In the genomic region with DNA sequence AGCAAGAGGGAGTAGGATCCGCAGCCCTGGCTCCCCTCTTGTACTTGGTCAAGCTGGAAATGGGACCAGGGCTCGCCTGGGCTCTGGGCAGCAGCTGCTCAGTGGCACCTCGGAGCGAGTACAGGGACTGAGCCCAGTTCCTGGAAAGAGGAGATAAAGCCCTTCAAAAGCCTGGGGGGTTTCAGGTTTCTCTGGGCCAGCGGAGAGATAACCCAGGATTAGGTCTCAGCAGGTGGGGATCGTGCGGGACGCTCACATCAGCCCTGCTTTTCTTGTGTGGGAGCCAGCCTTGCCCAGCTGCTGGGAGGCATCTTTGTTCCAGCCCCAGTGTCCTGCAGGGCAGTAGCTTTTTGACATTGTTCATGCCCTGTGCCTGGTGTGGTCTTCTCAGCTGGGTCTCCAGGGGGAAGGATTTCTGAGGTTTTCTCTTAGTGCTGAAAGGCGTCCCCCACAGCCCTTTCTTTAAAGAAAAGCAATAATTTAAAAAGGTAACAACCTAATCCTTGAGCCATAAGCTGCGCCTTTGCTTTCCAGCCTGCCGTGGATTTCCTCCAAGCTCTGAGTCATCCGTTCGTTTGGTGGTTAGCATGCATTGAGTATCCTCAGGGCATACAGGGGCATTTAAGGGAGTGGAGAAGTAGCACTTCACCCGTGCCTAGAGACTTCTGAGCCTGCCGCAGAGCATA, we compare ENCODE assay signal across 9 cellular contexts. TPM values are rescaled to one million over a fixed set of nuclear protein-coding genes. Genes with fewer than 3 reads are reported as not detected.
DNase-seq lines count a peak whose midpoint lies in the region; ATAC-seq and TF ChIP-seq lines count a peak whose summit lies in the region.
"Had no signal": no experiment of that assay in that cellular context is flagged by ENCODE, and none has a peak within 500 bp of the region (broad histone marks: within the 10 kb centered on the region; RNA-seq: fewer than 3 reads in every experiment).

No MANE protein-coding gene starts in this region.

- H3K9me3 Mint-ChIP-seq in activated CD4-positive, alpha-beta T cell treated with anti-CD3 and anti-CD28 coated beads for 36 hours (ENCODE audit: low read depth), result no peaks in the 10 kb centered on the region

- H3K9me2 ChIP-seq in Karpas-422 (replicated peaks; ENCODE audit: insufficient read depth, low read length), result no peaks in the 10 kb centered on the region

- H3K27ac Mint-ChIP-seq in activated CD4-positive, alpha-beta T cell treated with anti-CD3 and anti-CD28 coated beads for 36 hours, result no peak overlapping the region
- H3K27ac Mint-ChIP-seq: CD4-positive, CD25-positive, alpha-beta regulatory T cell had no signal

- peak; percentile 51 for ATAC-seq in activated CD4-positive, alpha-beta T cell treated with anti-CD3 and anti-CD28 coated beads for 36 hours
- peak; percentile 71 for ATAC-seq in RWPE2 (ENCODE audit: low read depth)

- H3K4me2 ChIP-seq in Karpas-422 (ENCODE audit: low read depth, low read length, poor library complexity, severe bottlenecking), result no peak overlapping the region

- H3K27me3 ChIP-seq in RWPE2 (ENCODE audit: insufficient read depth, poor library complexity, severe bottlenecking), result no peaks in the 10 kb centered on the region
- no peaks in the 10 kb centered on the region for H3K27me3 ChIP-seq in neuron (ENCODE audit: insufficient read depth, low read length)
- no peaks in the 10 kb centered on the region for H3K27me3 ChIP-seq in Karpas-422 (ENCODE audit: low read length)

- TF ChIP-seq CTCF in RWPE2 (IDR thresholded peaks at IDR 0.05; ENCODE audit: poor library complexity, severe bottlenecking), result no peak
- no peak for TF ChIP-seq CTCF in fibroblast of pulmonary artery (IDR thresholded peaks at IDR 0.05; ENCODE audit: low read length, missing control alignments)

- H4K20me1 ChIP-seq in Karpas-422 (ENCODE audit: insufficient read depth, low read depth, low read length), result no peaks in the 10 kb centered on the region

- H3K4me1 ChIP-seq in RWPE2 (ENCODE audit: insufficient read depth, poor library complexity, severe bottlenecking) (peaks cover 39% of the 10 kb centered on the region), neuron (ENCODE audit: insufficient read depth, low read length) (peaks cover 14% of the 10 kb centered on the region), Karpas-422 (ENCODE audit: low read length) (no peaks in the 10 kb centered on the region)

- H3K36me3 Mint-ChIP-seq in activated CD4-positive, alpha-beta T cell treated with anti-CD3 and anti-CD28 coated beads for 36 hours (ENCODE audit: low read depth), result no peaks in the 10 kb centered on the region
- H3K36me3 Mint-ChIP-seq: CD4-positive, CD25-positive, alpha-beta regulatory T cell had no signal

- H3K27ac ChIP-seq in RWPE2 (ENCODE audit: poor library complexity, severe bottlenecking), result peak overlapping the region; percentile 95
- no peak overlapping the region for H3K27ac ChIP-seq in Karpas-422 (ENCODE audit: low read length)

- no peak overlapping the region for H3K9ac ChIP-seq in Karpas-422 (ENCODE audit: low read length)

- intact Hi-C loops in activated CD4-positive, alpha-beta T cell treated with anti-CD3 and anti-CD28 coated beads for 36 hours (cut with DNase I, micrococcal nuclease), result no loop called here

- H3K4me1 Mint-ChIP-seq in activated CD4-positive, alpha-beta T cell treated with anti-CD3 and anti-CD28 coated beads for 36 hours, result peaks cover 7% of the 10 kb centered on the region
- H3K4me1 Mint-ChIP-seq: CD4-positive, CD25-positive, alpha-beta regulatory T cell had no signal

- no peaks in the 10 kb centered on the region for H3K79me2 ChIP-seq in Karpas-422 (ENCODE audit: low read length)

- CTCF ChIA-PET in activated CD4-positive, alpha-beta T cell treated with anti-CD3 and anti-CD28 coated beads for 36 hours (lab: Charles Lee), result no interaction called here

- H3K9me3 ChIP-seq in RWPE2 (ENCODE audit: severe bottlenecking), result no peaks in the 10 kb centered on the region
- no peaks in the 10 kb centered on the region for H3K9me3 ChIP-seq in neuron (ENCODE audit: low read length)
- no peaks in the 10 kb centered on the region for H3K9me3 ChIP-seq in Karpas-422 (ENCODE audit: low read length)

- POLR2A ChIA-PET in activated CD4-positive, alpha-beta T cell treated with anti-CD3 and anti-CD28 coated beads for 36 hours (lab: Charles Lee), result no interaction called here

- 0 out of 2 replicates have a peak, but pooled peaks cover 3% of the 10 kb centered on the region for H3K36me3 ChIP-seq in RWPE2 (ENCODE audit: low read depth)
- no peaks in the 10 kb centered on the region for H3K36me3 ChIP-seq in neuron (ENCODE audit: insufficient read depth, low read length)
- no peaks in the 10 kb centered on the region for H3K36me3 ChIP-seq in Karpas-422 (ENCODE audit: insufficient read depth, low read length)

- peak overlapping the region; percentile 66 for H2AFZ ChIP-seq in neuron (ENCODE audit: low read depth, low read length)
- no peak overlapping the region for H2AFZ ChIP-seq in Karpas-422 (ENCODE audit: low read length)

- peaks cover 64% of the 10 kb centered on the region for H3K27me3 Mint-ChIP-seq in activated CD4-positive, alpha-beta T cell treated with anti-CD3 and anti-CD28 coated beads for 36 hours

- DNase-seq in activated CD4-positive, alpha-beta T cell treated with anti-CD3 and anti-CD28 coated beads for 36 hours, result peak; percentile 11
- no peak for DNase-seq in activated CD4-positive, alpha-beta T cell treated with anti-CD3 and anti-CD28 coated beads, Interleukin-2, amount 50 U/mL, for 4 hours
- DNase-seq in RWPE2 (ENCODE audit: low spot score) (peak; percentile 89), fibroblast of pulmonary artery (ENCODE audit: low read depth) (peak; percentile 81), NCI-H2227 (lab: John Stamatoyannopoulos, UW; ENCODE audit: unreplicated experiment) (no peak), Karpas-422 (no peak), NCI-H2107 treated with DMSO at 0.1 percent for 48 hours (lab: John Stamatoyannopoulos, UW; ENCODE audit: unreplicated experiment) (no peak)
- DNase-seq: CD4-positive, CD25-positive, alpha-beta regulatory T cell had no signal

- H3K4me3 ChIP-seq in RWPE2 (ENCODE audit: severe bottlenecking), result peak overlapping the region; percentile 35
- H3K4me3 ChIP-seq in fibroblast of pulmonary artery (replicated peaks; ENCODE audit: low read depth, low read length), result peak overlapping the region; percentile 40
- H3K4me3 ChIP-seq in neuron (ENCODE audit: low read length), result peak overlapping the region; percentile 44
- no peak overlapping the region for H3K4me3 ChIP-seq in Karpas-422 (ENCODE audit: low read length)

- H3K4me3 Mint-ChIP-seq in activated CD4-positive, alpha-beta T cell treated with anti-CD3 and anti-CD28 coated beads for 36 hours, result no peak overlapping the region
- H3K4me3 Mint-ChIP-seq: CD4-positive, CD25-positive, alpha-beta regulatory T cell had no signal

RNA-seq across cellular contexts. Expression of gene TNC, which starts 0.7 kb away (rescaled TPM):
- under 1 TPM; 0.11 to 0.90 TPM for total RNA-seq in activated CD4-positive, alpha-beta T cell treated with anti-CD3 and anti-CD28 coated beads for 36 hours
- 0.36 and 0.60 TPM in 2 replicates for total RNA-seq in Karpas-422 (2014; rRNA removed; shearing (Covaris generic); ENCODE audit: low replicate concordance)
- total RNA-seq: CD4-positive, CD25-positive, alpha-beta regulatory T cell had no signal

Comparison
In these comparisons a context has a peak if more than half of its experiments do, and no peak if none do; other contexts are left out.
1. DNase-seq: peak in activated CD4-positive, alpha-beta T cell treated with anti-CD3 and anti-CD28 coated beads for 36 hours (single experiment), RWPE2 (single experiment) and fibroblast of pulmonary artery (single experiment); none in activated CD4-positive, alpha-beta T cell treated with anti-CD3 and anti-CD28 coated beads, Interleukin-2, amount 50 U/mL, for 4 hours (0 of 2), NCI-H2227 (single experiment), Karpas-422 (single experiment) and NCI-H2107 treated with DMSO at 0.1 percent for 48 hours (single experiment).